ENCODE assay signal across 23 cellular contexts in genomic region chr9:27248702-27249101, GRCh38. TPM values are rescaled to one million over a fixed set of nuclear protein-coding genes. Genes with fewer than 3 reads are reported as not detected.
DNase-seq lines count a peak whose midpoint lies in the region; ATAC-seq and TF ChIP-seq lines count a peak whose summit lies in the region.
"Had no signal": no experiment of that assay in that cellular context is flagged by ENCODE, and none has a peak within 500 bp of the region (broad histone marks: within the 10 kb centered on the region; RNA-seq: fewer than 3 reads in every experiment).

No MANE protein-coding gene starts in this region.

- H3K79me2 ChIP-seq in mammary epithelial cell (ENCODE audit: insufficient read depth, low read length) = no peaks in the 10 kb centered on the region

- peak; percentile 33 for ATAC-seq in left lung
- ATAC-seq: GM12878, K562, T-helper 17 cell had no signal

- in situ Hi-C loops in mammary epithelial cell (cut with MboI; ENCODE audit: low sequenced_read_pairs in 2 of 2) = no loop called here

- no peaks in the 10 kb centered on the region for H3K9me3 Mint-ChIP-seq in activated CD4-positive, alpha-beta memory T cell treated with anti-CD3 and anti-CD28 coated beads, Interleukin-2, amount 10 ng/mL, durations not matched to agents 7 days and 5 days
- H3K9me3 Mint-ChIP-seq: GM23338 had no signal

- H3K4me3 ChIP-seq in mammary epithelial cell (replicated peaks in 1 of 3; ENCODE audit: insufficient read depth in 1 of 3, low read depth in 2 of 3, low read length in 3 of 3) (no peak overlapping the region), left lung (no peak overlapping the region), lower leg skin (ENCODE audit: low read depth, poor library complexity, severe bottlenecking) (no peak overlapping the region)
- H3K4me3 ChIP-seq: GM12878, GM23338, K562, SJCRH30 had no signal

- H3K9me3 ChIP-seq in mammary epithelial cell (replicated peaks; ENCODE audit: insufficient read depth, low read length) (no peaks in the 10 kb centered on the region), left lung (no peaks in the 10 kb centered on the region)
- H3K9me3 ChIP-seq: BE2C, SJCRH30 had no signal

- CTCF ChIA-PET in mammary epithelial cell (lab: Charles Lee; ENCODE audit: low non-redundant PET) = no interaction called here
- CTCF ChIA-PET in activated CD4-positive, alpha-beta memory T cell treated with anti-CD3 and anti-CD28 coated beads, Interleukin-2, amount 10 ng/mL, durations not matched to agents 7 days and 5 days (lab: Charles Lee) = interaction anchor here (1.6 kb wide), 1 partner anchor 15 kb away, joined by 3 read pairs; no protein-coding TSS in a partner anchor

- intact Hi-C loops in mammary epithelial cell (cut with micrococcal nuclease) = no loop called here
- intact Hi-C loops in left lung (cut with DNase I) = no loop called here
- intact Hi-C loops in lower leg skin (cut with DNase I; ENCODE audit: low total_unique reads) = no loop called here

- H3K27me3 Mint-ChIP-seq in activated CD4-positive, alpha-beta memory T cell treated with anti-CD3 and anti-CD28 coated beads, Interleukin-2, amount 10 ng/mL, durations not matched to agents 7 days and 5 days = peaks cover 5% of the 10 kb centered on the region
- H3K27me3 Mint-ChIP-seq: CD4-positive, CD25-positive, alpha-beta regulatory T cell; T-helper 17 cell had no signal

- no peak overlapping the region for H3K4me3 Mint-ChIP-seq in activated CD4-positive, alpha-beta memory T cell treated with anti-CD3 and anti-CD28 coated beads, Interleukin-2, amount 10 ng/mL, durations not matched to agents 7 days and 5 days
- H3K4me3 Mint-ChIP-seq: CD4-positive, CD25-positive, alpha-beta regulatory T cell; GM23338; T-helper 17 cell had no signal

- TF ChIP-seq POLR2A in lower leg skin (IDR thresholded peaks at IDR 0.05) = no peak

- POLR2A ChIA-PET in activated CD4-positive, alpha-beta memory T cell treated with anti-CD3 and anti-CD28 coated beads, Interleukin-2, amount 10 ng/mL, durations not matched to agents 7 days and 5 days (lab: Charles Lee) = no interaction called here

- no peaks in the 10 kb centered on the region for H3K4me1 ChIP-seq in mammary epithelial cell (ENCODE audit: insufficient read depth, low read length)
- no peaks in the 10 kb centered on the region for H3K4me1 ChIP-seq in left lung
- H3K4me1 ChIP-seq: BE2C had no signal

- H3K27me3 ChIP-seq in mammary epithelial cell (ENCODE audit: insufficient read depth, low read length) = no peaks in the 10 kb centered on the region
- H3K27me3 ChIP-seq in left lung = no peaks in the 10 kb centered on the region
- H3K27me3 ChIP-seq: BE2C, SJCRH30 had no signal

- H3K27ac Mint-ChIP-seq in activated CD4-positive, alpha-beta memory T cell treated with anti-CD3 and anti-CD28 coated beads, Interleukin-2, amount 10 ng/mL, durations not matched to agents 7 days and 5 days = no peak overlapping the region
- H3K27ac Mint-ChIP-seq: CD4-positive, CD25-positive, alpha-beta regulatory T cell; GM23338; T-helper 17 cell had no signal

- dilution Hi-C loops in mammary epithelial cell (cut with HindIII; ENCODE audit: low sequenced_read_pairs) = no loop called here

- H3K4me1 Mint-ChIP-seq in activated CD4-positive, alpha-beta memory T cell treated with anti-CD3 and anti-CD28 coated beads, Interleukin-2, amount 10 ng/mL, durations not matched to agents 7 days and 5 days = no peaks in the 10 kb centered on the region
- H3K4me1 Mint-ChIP-seq: CD4-positive, CD25-positive, alpha-beta regulatory T cell; T-helper 17 cell had no signal

- H3K27ac ChIP-seq in mammary epithelial cell (ENCODE audit: insufficient read depth, low read depth, low read length) (no peak overlapping the region), left lung (no peak overlapping the region)
- H3K27ac ChIP-seq: RWPE1, SJCRH30 had no signal

- DNase-seq in EL = peak; percentile 9
- DNase-seq in LHCN-M2 (ENCODE audit: low read depth) = peak; percentile 10
- DNase-seq in mammary epithelial cell = no peak
- no peak for DNase-seq in left lung
- no peak for DNase-seq in lower leg skin (ENCODE audit: low spot score in 2 of 2)
- DNase-seq in NCI-H187 (lab: John Stamatoyannopoulos, UW) = no peak
- DNase-seq in NCI-H2107 (lab: John Stamatoyannopoulos, UW) = no peak
- DNase-seq in activated CD4-positive, alpha-beta memory T cell treated with anti-CD3 and anti-CD28 coated beads, Interleukin-2, amount 10 ng/mL, durations not matched to agents 7 days and 5 days = no peak
- DNase-seq: ACHN; BE2C; CD4-positive, CD25-positive, alpha-beta regulatory T cell; COR-L47; GF-D8; MV-4-11; NCI-H1930; NCI-H345; NCI-H524 treated with DMSO at 0.1 percent for 48 hours; SJCRH30; T-helper 17 cell had no signal

- peak overlapping the region; percentile 46 for H2AFZ ChIP-seq in mammary epithelial cell (ENCODE audit: low read depth, low read length)
- H2AFZ ChIP-seq: GM23338 had no signal

- H3K36me3 ChIP-seq in mammary epithelial cell (ENCODE audit: insufficient read depth, low read length) = no peaks in the 10 kb centered on the region
- H3K36me3 ChIP-seq in left lung = no peaks in the 10 kb centered on the region
- H3K36me3 ChIP-seq: BE2C, SJCRH30 had no signal

- no TSS peak for BruUV-seq in mammary epithelial cell (replicated peaks; lab: Mats Ljungman, UMichigan)

- H3K36me3 Mint-ChIP-seq in activated CD4-positive, alpha-beta memory T cell treated with anti-CD3 and anti-CD28 coated beads, Interleukin-2, amount 10 ng/mL, durations not matched to agents 7 days and 5 days (ENCODE audit: low read depth) = no peaks in the 10 kb centered on the region
- H3K36me3 Mint-ChIP-seq: CD4-positive, CD25-positive, alpha-beta regulatory T cell had no signal

- TF ChIP-seq CTCF in mammary epithelial cell (conservative IDR thresholded peaks at IDR 0.05 in 1 of 2, IDR thresholded peaks at IDR 0.05 in 1 of 2; ENCODE audit: extremely low read depth in 1 of 2, insufficient read depth in 1 of 2, low read depth in 1 of 2, low read length in 2 of 2) (no peak), left lung (IDR thresholded peaks at IDR 0.05) (no peak), lower leg skin (IDR thresholded peaks at IDR 0.05) (no peak)

- H3K4me2 ChIP-seq in mammary epithelial cell (ENCODE audit: insufficient read depth, low read depth, low read length) = no peak overlapping the region
- H3K4me2 ChIP-seq: GM23338 had no signal

- no peaks in the 10 kb centered on the region for H4K20me1 ChIP-seq in mammary epithelial cell (ENCODE audit: insufficient read depth, low read length)

- no peak overlapping the region for H3K9ac ChIP-seq in mammary epithelial cell (ENCODE audit: insufficient read depth, low read length)

RNA-seq across cellular contexts. Expression of gene EQTN, which starts 48.2 kb away (rescaled TPM):
- total RNA-seq in LHCN-M2 (2014; rRNA removed) = not detected in 2 replicates
- polyA plus RNA-seq in LHCN-M2 (2012) = not detected
- not detected for total RNA-seq in mammary epithelial cell
- polyA plus RNA-seq in mammary epithelial cell = not detected
- polyA minus RNA-seq in mammary epithelial cell = not detected
- total RNA-seq in left lung = under 1 TPM; 0.29 to 0.37 TPM
- under 1 TPM in 1 of 4 donors, not detected in 3; 0.42 TPM for total RNA-seq in lower leg skin
- not detected for total RNA-seq in activated CD4-positive, alpha-beta memory T cell treated with anti-CD3 and anti-CD28 coated beads, Interleukin-2, amount 10 ng/mL, durations not matched to agents 7 days and 5 days
- total RNA-seq: CD4-positive, CD25-positive, alpha-beta regulatory T cell; GM12878; SJCRH30; T-helper 17 cell had no signal
- polyA plus RNA-seq: CD4-positive, CD25-positive, alpha-beta regulatory T cell; GM12878; GM23338 had no signal

Comparison
In these comparisons a context has a peak if more than half of its experiments do, and no peak if none do; other contexts are left out.
1. DNase-seq: peak in EL (single experiment) and LHCN-M2 (single experiment); none in mammary epithelial cell (single experiment), left lung (0 of 2), lower leg skin (0 of 2), NCI-H187 (0 of 2), NCI-H2107 (single experiment) and activated CD4-positive, alpha-beta memory T cell treated with anti-CD3 and anti-CD28 coated beads, Interleukin-2, amount 10 ng/mL, durations not matched to agents 7 days and 5 days (single experiment).